ENCODE assay signal across 1 cellular context in the genomic region with DNA sequence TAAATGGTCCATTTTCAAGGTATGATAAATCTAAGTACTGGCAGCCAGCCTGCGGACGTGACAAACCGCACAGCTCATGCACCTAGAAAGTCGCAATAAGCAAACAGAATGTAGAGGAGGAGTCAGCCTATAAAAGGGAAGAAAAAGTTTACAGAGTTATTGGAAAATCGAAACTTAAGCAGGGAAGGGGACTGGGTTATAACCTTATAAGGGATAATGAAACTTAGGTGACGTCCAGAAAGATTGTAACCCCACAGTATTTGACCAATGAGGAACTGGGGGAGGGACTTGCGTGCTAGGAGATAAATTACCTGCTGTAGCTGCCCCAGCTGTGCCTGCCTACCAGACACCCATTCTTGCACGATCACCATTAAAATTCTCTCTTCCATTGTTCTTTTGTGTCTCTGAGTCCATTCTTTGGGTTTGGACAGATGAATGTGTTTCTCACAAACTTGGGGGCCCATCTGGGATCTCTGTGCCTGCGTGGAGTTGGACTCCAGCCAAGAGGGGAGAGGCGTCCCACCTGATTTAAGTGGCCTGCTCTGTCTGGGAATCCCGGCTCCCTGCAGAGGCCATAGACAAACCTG.
TF ChIP-seq lines count a peak whose summit lies in the region.

No MANE protein-coding gene starts in this region.

TF ChIP-seq in K562, 482 proteins besides CTCF, POLR2A, EP300 and RAD21 (continued from another document):
- TF ChIP-seq MITF (IDR thresholded peaks at IDR 0.05) (no peak), ZNF184 (CRISPR knock-in tag; IDR thresholded peaks at IDR 0.05) (peak; percentile 80), KAT2B (IDR thresholded peaks at IDR 0.05; ENCODE audit: low read depth, low read length) (no peak), PRMT5 (CRISPR knock-in tag; IDR thresholded peaks at IDR 0.05) (no peak), HNRNPK (IDR thresholded peaks at IDR 0.05; ENCODE audit: low read depth, low read length, poor library complexity, severe bottlenecking) (no peak), POLR2H (tag; IDR thresholded peaks at IDR 0.05; ENCODE audit: low read depth) (peak; percentile 57), ZNF77 (CRISPR knock-in tag; IDR thresholded peaks at IDR 0.05) (no peak), ZNF561 (CRISPR knock-in tag; conservative IDR thresholded peaks at IDR 0.05) (no peak), ZNF23 (CRISPR knock-in tag; IDR thresholded peaks at IDR 0.05) (no peak), CBFA2T2 (conservative IDR thresholded peaks at IDR 0.05) (no peak)
